ENCODE assay signal across 17 cellular contexts in the genomic region with DNA sequence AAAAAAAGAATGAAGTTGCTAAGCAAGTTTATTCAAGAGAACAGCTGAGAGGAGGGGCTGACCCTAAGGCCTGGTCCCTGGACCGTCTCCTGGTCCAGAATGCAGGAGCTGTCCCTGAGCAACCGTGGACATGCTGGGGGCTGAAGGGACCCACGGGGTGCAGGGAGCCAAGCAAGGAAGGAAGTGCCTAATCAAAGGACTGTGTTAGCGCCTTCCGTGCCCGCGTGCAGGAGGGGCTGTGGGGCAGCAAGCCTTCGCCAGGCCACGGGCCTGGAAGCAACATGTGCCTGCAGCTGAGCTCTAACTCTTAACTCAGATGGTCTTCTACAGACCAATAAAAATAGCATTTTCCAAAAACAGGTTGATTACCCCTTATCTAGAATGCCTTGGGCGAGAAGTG.
"Had no signal": no experiment of that assay in that cellular context is flagged by ENCODE, and none has a peak within 500 bp of the region (broad histone marks: within the 10 kb centered on the region; RNA-seq: fewer than 3 reads in every experiment).

No MANE protein-coding gene starts in this region.

- H3K9me3 Mint-ChIP-seq: T-helper 1 cell treated with Interleukin-12 subunit alpha and Interleukin-12 subunit beta and Interleukin-4 antibody, amounts not matched to agents 30 μg/mL and 1 μg/mL, for 36 hours had no signal

- H3K36me3 ChIP-seq: breast epithelium, esophagus squamous epithelium, right atrium auricular region, spleen had no signal

- H3K27ac ChIP-seq: breast epithelium, esophagus squamous epithelium, right atrium auricular region, spleen had no signal

- H3K4me3 ChIP-seq: breast epithelium, esophagus squamous epithelium, right atrium auricular region, spleen had no signal

- H3K27me3 ChIP-seq: breast epithelium, esophagus squamous epithelium, right atrium auricular region, spleen had no signal

- H3K27me3 Mint-ChIP-seq: activated naive CD8-positive, alpha-beta T cell had no signal

- DNase-seq: activated CD4-positive, alpha-beta T cell treated with anti-CD3 and anti-CD28 coated beads, Interleukin-2, amount 50 U/mL, for 48 hours; activated CD4-positive, CD25-positive, alpha-beta regulatory T cell; activated CD8-positive, alpha-beta memory T cell treated with anti-CD3 and anti-CD28 coated beads, Interleukin-2, amount 50 U/mL, for 48 hours; anterior cingulate cortex; esophagus squamous epithelium; foreskin fibroblast; left cardiac atrium; SHP77; spleen; stimulated activated CD4-positive, alpha-beta T cell treated with anti-CD3 and anti-CD28 coated beads, Interleukin-1b, Interleukin-23, amount 100 ng/mL, for 48 hours; stimulated activated naive CD4-positive, alpha-beta T cell; substantia nigra; trophoblast cell had no signal

- H3K36me3 Mint-ChIP-seq: activated naive CD8-positive, alpha-beta T cell had no signal

- H3K9me3 ChIP-seq: breast epithelium, esophagus squamous epithelium, right atrium auricular region, spleen had no signal

- H3K4me1 ChIP-seq: breast epithelium, right atrium auricular region had no signal

- H3K27ac Mint-ChIP-seq: activated naive CD8-positive, alpha-beta T cell; T-helper 1 cell treated with Interleukin-12 subunit alpha and Interleukin-12 subunit beta and Interleukin-4 antibody, amounts not matched to agents 30 μg/mL and 1 μg/mL, for 36 hours had no signal
